ENCODE assay signal across 10 cellular contexts in genomic region chr5:161851691-161852299, GRCh38. TPM values are rescaled to one million over a fixed set of nuclear protein-coding genes. Genes with fewer than 3 reads are reported as not detected.
DNase-seq lines count a peak whose midpoint lies in the region; ATAC-seq, FAIRE-seq and TF ChIP-seq lines count a peak whose summit lies in the region.
"Had no signal": no experiment of that assay in that cellular context is flagged by ENCODE, and none has a peak within 500 bp of the region (broad histone marks: within the 10 kb centered on the region; RNA-seq: fewer than 3 reads in every experiment).

No MANE protein-coding gene starts in this region.

- 17% methylated on average over 2 of the region's 2 CpGs for WGBS in A549 (ENCODE audit: missing lambda C conversion rate)

- CTCF ChIA-PET in A549 (lab: Yijun Ruan, JAX) = interaction anchor here (0.9 kb wide), 1 partner anchor 12 kb away, joined by 3 read pairs; no protein-coding TSS in a partner anchor

- in situ Hi-C loops in GM13977 (cut with MboI; ENCODE audit: low pct_unique_long_range_greater_than_20kb, low sequenced_read_pairs, unreplicated experiment) = no loop called here

- H3K4me3 ChIP-seq in A549 (no peak overlapping the region), fibroblast of mammary gland (ENCODE audit: control insufficient read depth, low read depth, low read length) (no peak overlapping the region), ascending aorta (no peak overlapping the region)

- POLR2A ChIA-PET in A549 (lab: Yijun Ruan, JAX) = no interaction called here

- intact Hi-C loops in ascending aorta (cut with DNase I) = no loop called here

- no peak for TF ChIP-seq EP300 in A549 (IDR thresholded peaks at IDR 0.05)

- H3K4me1 ChIP-seq in A549 (no peaks in the 10 kb centered on the region), ascending aorta (no peaks in the 10 kb centered on the region)
- H3K4me1 ChIP-seq: parathyroid adenoma had no signal

- no peaks in the 10 kb centered on the region for H3K27me3 ChIP-seq in ascending aorta

- no peak for ATAC-seq in A549
- no peak for ATAC-seq in HG02763 (IDR thresholded peaks at IDR 0.05; ENCODE audit: unreplicated experiment)

- no peak for TF ChIP-seq POLR2A in A549 (IDR thresholded peaks at IDR 0.05; ENCODE audit: low read length)

- no peak overlapping the region for H3K4me2 ChIP-seq in A549

- FAIRE-seq in A549 (lab: Jason Lieb, UNC) = no peak

- TF ChIP-seq RAD21 in A549 (conservative IDR thresholded peaks at IDR 0.05 in 1 of 2, IDR thresholded peaks at IDR 0.05 in 1 of 2) = peak; percentile 44; a peak in 3 of 5 replicates

- no peaks in the 10 kb centered on the region for H3K36me3 ChIP-seq in ascending aorta

- no peaks in the 10 kb centered on the region for H3K9me3 ChIP-seq in A549
- no peaks in the 10 kb centered on the region for H3K9me3 ChIP-seq in ascending aorta

- no peak overlapping the region for H3K27ac ChIP-seq in A549
- no peak overlapping the region for H3K27ac ChIP-seq in ascending aorta
- H3K27ac ChIP-seq: parathyroid adenoma had no signal

- TF ChIP-seq CTCF in A549 (IDR thresholded peaks at IDR 0.05) = peak; percentile 41
- TF ChIP-seq CTCF in GM13977 (IDR thresholded peaks at IDR 0.05; ENCODE audit: extremely low read depth, insufficient read depth, missing control alignments) = peak; percentile 40
- peak; percentile 16 for TF ChIP-seq CTCF in fibroblast of mammary gland (conservative IDR thresholded peaks at IDR 0.05; ENCODE audit: control insufficient read depth, insufficient read depth, low read depth, low read length)
- TF ChIP-seq CTCF in ascending aorta (IDR thresholded peaks at IDR 0.05) = peak in 1 of 3 experiments; percentile 17

- DNase-seq in A549 (ENCODE audit: low read depth in 1 of 2, low spot score in 1 of 2) = peak; percentile 2 to 7
- peak; percentile 7 for DNase-seq in GM13977 (ENCODE audit: low spot score)
- peak; percentile 38 for DNase-seq in OCI-M1 (lab: John Stamatoyannopoulos, UW)
- DNase-seq in fibroblast of mammary gland (ENCODE audit: low read depth) = peak; percentile 2
- no peak for DNase-seq in stimulated activated CD4-positive, alpha-beta T cell treated with anti-CD3 and anti-CD28 coated beads, Interleukin-4, amount 100 ng/mL, for 24 hours
- no peak for DNase-seq in GF-D8 (lab: John Stamatoyannopoulos, UW)
- no peak for DNase-seq in ascending aorta (ENCODE audit: low spot score in 2 of 2)
- DNase-seq: effector CD4-positive, alpha-beta T cell had no signal

TF ChIP-seq in A549, 52 proteins besides CTCF, POLR2A, EP300 and RAD21:
- peak; percentile 23; the same call in 1 of the 3 replicates for TF ChIP-seq SMC3 (IDR thresholded peaks at IDR 0.05)
- TF ChIP-seq GATA3 (IDR thresholded peaks at IDR 0.05; ENCODE audit: borderline replicate concordance) = no peak
TF ChIP-seq in A549: peak in this region for 1.

RNA-seq across cellular contexts. Expression of gene GABRA1, which starts 3.9 kb away (rescaled TPM):
- polyA plus RNA-seq in A549 (2011; rRNA removed) = not detected in 2 replicates
- polyA plus RNA-seq in A549 (2012; cell fraction: cytosol; rRNA removed) = not detected in 2 replicates
- polyA plus RNA-seq in A549 (2012; cell fraction: nucleus; rRNA removed) = not detected in 2 replicates
- polyA plus RNA-seq in A549 (2017; fragmentation: RNase III; extraction: RNeasy Plus Mini Kit Qiagen cat#74134 plus additional on column Dnase treatment) = not detected in 3 replicates
- not detected in 2 replicates for polyA minus RNA-seq in A549 (2011; rRNA and poly(A)+ RNA removed)
- total RNA-seq in ascending aorta = not detected

Comparison
In these comparisons a context has a peak if more than half of its experiments do, and no peak if none do; other contexts are left out.
1. DNase-seq: peak in A549 (2 of 2), GM13977 (single experiment), OCI-M1 (single experiment) and fibroblast of mammary gland (single experiment); none in stimulated activated CD4-positive, alpha-beta T cell treated with anti-CD3 and anti-CD28 coated beads, Interleukin-4, amount 100 ng/mL, for 24 hours (single experiment), GF-D8 (single experiment) and ascending aorta (0 of 2).